In the genomic region with DNA sequence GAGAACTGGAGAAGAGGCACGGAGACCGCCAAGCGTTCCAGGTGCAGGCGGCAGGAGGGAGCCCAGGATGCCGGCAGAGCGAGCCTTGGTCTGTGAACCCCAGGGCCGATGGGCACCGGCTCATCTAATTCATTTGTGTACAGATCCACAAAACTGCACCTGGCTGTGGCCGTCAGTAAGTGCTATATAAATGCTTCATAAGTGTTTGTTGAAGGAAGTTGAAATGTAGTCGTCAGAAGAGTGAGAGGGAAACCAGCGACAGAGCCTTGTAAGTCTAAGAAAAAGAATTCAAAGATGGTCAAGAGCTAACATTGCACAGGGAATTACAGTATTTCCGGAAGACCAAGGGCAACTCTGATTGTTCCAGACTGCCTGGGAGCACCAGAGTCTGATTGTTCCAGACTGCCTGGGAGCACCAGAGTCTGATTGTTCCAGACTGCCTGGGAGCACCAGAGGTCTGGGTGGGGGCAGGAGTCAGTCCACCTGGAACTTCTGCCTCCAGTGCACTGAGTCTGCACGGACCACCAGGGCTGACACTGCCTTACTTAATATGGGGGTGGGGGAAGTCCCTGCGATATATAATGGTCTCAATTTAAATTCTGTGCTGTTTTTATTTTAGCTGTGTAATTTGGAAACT, we compare ENCODE assay signal across 1 cellular context.
TF ChIP-seq lines count a peak whose summit lies in the region.

No MANE protein-coding gene starts in this region.

TF ChIP-seq in GM12878, 131 proteins besides CTCF, POLR2A, EP300 and RAD21 (continued from another document):
- TF ChIP-seq, protein P1, sequence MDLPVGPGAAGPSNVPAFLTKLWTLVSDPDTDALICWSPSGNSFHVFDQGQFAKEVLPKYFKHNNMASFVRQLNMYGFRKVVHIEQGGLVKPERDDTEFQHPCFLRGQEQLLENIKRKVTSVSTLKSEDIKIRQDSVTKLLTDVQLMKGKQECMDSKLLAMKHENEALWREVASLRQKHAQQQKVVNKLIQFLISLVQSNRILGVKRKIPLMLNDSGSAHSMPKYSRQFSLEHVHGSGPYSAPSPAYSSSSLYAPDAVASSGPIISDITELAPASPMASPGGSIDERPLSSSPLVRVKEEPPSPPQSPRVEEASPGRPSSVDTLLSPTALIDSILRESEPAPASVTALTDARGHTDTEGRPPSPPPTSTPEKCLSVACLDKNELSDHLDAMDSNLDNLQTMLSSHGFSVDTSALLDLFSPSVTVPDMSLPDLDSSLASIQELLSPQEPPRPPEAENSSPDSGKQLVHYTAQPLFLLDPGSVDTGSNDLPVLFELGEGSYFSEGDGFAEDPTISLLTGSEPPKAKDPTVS (IDR thresholded peaks at IDR 0.05; ENCODE audit: low read depth, low read length), result no peak
- TF ChIP-seq PAX5 (IDR thresholded peaks at IDR 0.05; ENCODE audit: borderline replicate concordance, low read depth, low read length) (no peak), CREM (IDR thresholded peaks at IDR 0.05; ENCODE audit: low read depth) (0 out of 2 replicates have a peak, but pooled peaks have one; percentile 21), DPF2 (IDR thresholded peaks at IDR 0.05) (0 out of 2 replicates have a peak, but pooled peaks have one; percentile 18), SREBF2 (IDR thresholded peaks at IDR 0.05; ENCODE audit: low read length) (no peak), TCF12 (IDR thresholded peaks at IDR 0.05; ENCODE audit: low read depth, low read length) (peak; percentile 47; the same call in 1 of the 2 replicates), JUNB (IDR thresholded peaks at IDR 0.05) (0 out of 2 replicates have a peak, but pooled peaks have one; percentile 40), ATF2 (IDR thresholded peaks at IDR 0.05; ENCODE audit: low read length) (0 out of 2 replicates have a peak, but pooled peaks have one; percentile 16)
- TF ChIP-seq, protein P2, sequence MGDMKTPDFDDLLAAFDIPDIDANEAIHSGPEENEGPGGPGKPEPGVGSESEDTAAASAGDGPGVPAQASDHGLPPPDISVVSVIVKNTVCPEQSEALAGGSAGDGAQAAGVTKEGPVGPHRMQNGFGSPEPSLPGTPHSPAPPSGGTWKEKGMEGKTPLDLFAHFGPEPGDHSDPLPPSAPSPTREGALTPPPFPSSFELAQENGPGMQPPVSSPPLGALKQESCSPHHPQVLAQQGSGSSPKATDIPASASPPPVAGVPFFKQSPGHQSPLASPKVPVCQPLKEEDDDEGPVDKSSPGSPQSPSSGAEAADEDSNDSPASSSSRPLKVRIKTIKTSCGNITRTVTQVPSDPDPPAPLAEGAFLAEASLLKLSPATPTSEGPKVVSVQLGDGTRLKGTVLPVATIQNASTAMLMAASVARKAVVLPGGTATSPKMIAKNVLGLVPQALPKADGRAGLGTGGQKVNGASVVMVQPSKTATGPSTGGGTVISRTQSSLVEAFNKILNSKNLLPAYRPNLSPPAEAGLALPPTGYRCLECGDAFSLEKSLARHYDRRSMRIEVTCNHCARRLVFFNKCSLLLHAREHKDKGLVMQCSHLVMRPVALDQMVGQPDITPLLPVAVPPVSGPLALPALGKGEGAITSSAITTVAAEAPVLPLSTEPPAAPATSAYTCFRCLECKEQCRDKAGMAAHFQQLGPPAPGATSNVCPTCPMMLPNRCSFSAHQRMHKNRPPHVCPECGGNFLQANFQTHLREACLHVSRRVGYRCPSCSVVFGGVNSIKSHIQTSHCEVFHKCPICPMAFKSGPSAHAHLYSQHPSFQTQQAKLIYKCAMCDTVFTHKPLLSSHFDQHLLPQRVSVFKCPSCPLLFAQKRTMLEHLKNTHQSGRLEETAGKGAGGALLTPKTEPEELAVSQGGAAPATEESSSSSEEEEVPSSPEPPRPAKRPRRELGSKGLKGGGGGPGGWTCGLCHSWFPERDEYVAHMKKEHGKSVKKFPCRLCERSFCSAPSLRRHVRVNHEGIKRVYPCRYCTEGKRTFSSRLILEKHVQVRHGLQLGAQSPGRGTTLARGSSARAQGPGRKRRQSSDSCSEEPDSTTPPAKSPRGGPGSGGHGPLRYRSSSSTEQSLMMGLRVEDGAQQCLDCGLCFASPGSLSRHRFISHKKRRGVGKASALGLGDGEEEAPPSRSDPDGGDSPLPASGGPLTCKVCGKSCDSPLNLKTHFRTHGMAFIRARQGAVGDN (IDR thresholded peaks at IDR 0.05), result no peak
TF ChIP-seq in GM12878: peak in this region for 8.
